ENCODE assay signal across 17 cellular contexts in the genomic region with DNA sequence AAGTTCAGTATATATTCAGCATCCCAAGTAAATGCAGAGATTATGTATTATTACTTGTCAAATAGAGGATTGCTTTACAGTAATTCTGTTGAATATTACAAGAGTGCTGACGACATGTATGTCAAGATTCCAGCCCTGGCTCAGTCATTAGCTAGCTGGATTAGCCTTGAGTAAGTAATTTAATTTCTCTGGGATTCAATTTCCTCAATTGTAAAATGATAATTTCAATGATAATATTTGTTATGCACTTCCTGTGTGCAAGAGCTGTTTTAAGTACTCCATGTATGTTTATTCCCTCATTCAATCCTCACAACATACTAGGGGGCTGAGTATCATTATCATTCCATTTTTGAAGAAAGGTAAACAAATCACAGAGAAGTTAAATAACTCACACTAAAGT. TPM values are rescaled to one million over a fixed set of nuclear protein-coding genes. Genes with fewer than 3 reads are reported as not detected.
DNase-seq lines count a peak whose midpoint lies in the region; ATAC-seq, FAIRE-seq and TF ChIP-seq lines count a peak whose summit lies in the region.
"Had no signal": no experiment of that assay in that cellular context is flagged by ENCODE, and none has a peak within 500 bp of the region (broad histone marks: within the 10 kb centered on the region; RNA-seq: fewer than 3 reads in every experiment).

No MANE protein-coding gene starts in this region.

- H3K9me3 Mint-ChIP-seq in astrocyte (ENCODE audit: unreplicated experiment): no peaks in the 10 kb centered on the region

- no peak for ATAC-seq in foreskin keratinocyte

- H3K4me3 ChIP-seq in HEK293 (ENCODE audit: low read depth, low read length) (no peak overlapping the region), OCI-LY1 (ENCODE audit: low read depth, low read length, poor library complexity, severe bottlenecking) (no peak overlapping the region), astrocyte (ENCODE audit: insufficient read depth, low read depth, low read length) (no peak overlapping the region)
- H3K4me3 ChIP-seq: BLaER1 treated with 17β-estradiol and CSF1 and Interleukin-3, amounts not matched to agents 10 nM and 100 nM; HAP-1 had no signal

- H3K9me3 ChIP-seq in HEK293 (ENCODE audit: control insufficient read depth, insufficient read depth, low read depth, low read length): no peaks in the 10 kb centered on the region
- 0 out of 2 replicates have a peak, but pooled peaks cover 3% of the 10 kb centered on the region for H3K9me3 ChIP-seq in OCI-LY1 (ENCODE audit: low read length)
- H3K9me3 ChIP-seq in astrocyte (ENCODE audit: insufficient read depth, low read depth, low read length): no peaks in the 10 kb centered on the region
- H3K9me3 ChIP-seq: HAP-1 had no signal

- H3K4me2 ChIP-seq in OCI-LY1 (ENCODE audit: low read length) (no peak overlapping the region), astrocyte (ENCODE audit: low read length) (no peak overlapping the region)
- H3K4me2 ChIP-seq: BLaER1 treated with 17β-estradiol and CSF1 and Interleukin-3, amounts not matched to agents 10 nM and 100 nM had no signal

- intact Hi-C loops in posterior cingulate gyrus (cut with DNase I): no loop called here

- H3K36me3 Mint-ChIP-seq in astrocyte (ENCODE audit: low read depth, unreplicated experiment): no peaks in the 10 kb centered on the region
- H3K36me3 Mint-ChIP-seq: CD4-positive, CD25-positive, alpha-beta regulatory T cell had no signal

- POLR2A ChIA-PET in HEK293 (lab: Yijun Ruan, JAX): no interaction called here

- no peaks in the 10 kb centered on the region for H3K27me3 Mint-ChIP-seq in astrocyte (ENCODE audit: low read depth, unreplicated experiment)

- peaks cover 21% of the 10 kb centered on the region for H3K4me1 Mint-ChIP-seq in astrocyte (ENCODE audit: low read depth, unreplicated experiment)
- H3K4me1 Mint-ChIP-seq: CD4-positive, CD25-positive, alpha-beta regulatory T cell had no signal

- H3K27ac ChIP-seq in HEK293 (ENCODE audit: extremely low read depth, low read depth, low read length) (no peak overlapping the region), OCI-LY1 (ENCODE audit: low read depth, low read length, poor library complexity, severe bottlenecking) (peak overlapping the region; percentile 19), astrocyte (ENCODE audit: low read depth, low read length) (no peak overlapping the region), foreskin keratinocyte (no peak overlapping the region)
- H3K27ac ChIP-seq: BLaER1 treated with 17β-estradiol and CSF1 and Interleukin-3, amounts not matched to agents 10 nM and 100 nM had no signal

- H3K36me3 ChIP-seq in HEK293 (ENCODE audit: control insufficient read depth in 2 of 2, insufficient read depth in 1 of 2, low read length in 2 of 2) (no peaks in the 10 kb centered on the region), OCI-LY1 (ENCODE audit: insufficient read depth, low read length) (peaks cover 8% of the 10 kb centered on the region), astrocyte (ENCODE audit: insufficient read depth, low read length) (no peaks in the 10 kb centered on the region)
- H3K36me3 ChIP-seq: HAP-1 had no signal

- peaks cover 47% of the 10 kb centered on the region for H3K79me2 ChIP-seq in OCI-LY1 (ENCODE audit: insufficient read depth, low read length)
- peaks cover 79% of the 10 kb centered on the region for H3K79me2 ChIP-seq in astrocyte (ENCODE audit: insufficient read depth, low read length)

- H3K27ac Mint-ChIP-seq in astrocyte (ENCODE audit: unreplicated experiment): no peak overlapping the region
- H3K27ac Mint-ChIP-seq: CD4-positive, CD25-positive, alpha-beta regulatory T cell; HFFc6 had no signal

- CTCF ChIA-PET in HEK293 (lab: Yijun Ruan, JAX): interaction anchor here (0.7 kb wide), 1 partner anchor 11 kb away, joined by 3 read pairs; no protein-coding TSS in a partner anchor

- peak; percentile 5 for DNase-seq in NCI-H2029 treated with DMSO at 0.1 percent for 48 hours (lab: John Stamatoyannopoulos, UW)
- no peak for DNase-seq in NCI-H2029 (lab: John Stamatoyannopoulos, UW)
- DNase-seq in astrocyte (ENCODE audit: low read depth): no peak
- no peak for DNase-seq in foreskin keratinocyte
- DNase-seq in posterior cingulate gyrus: no peak
- DNase-seq in EL: no peak
- DNase-seq: 8988T; AML-193; CD4-positive, CD25-positive, alpha-beta regulatory T cell; DMS79 treated with DMSO at 0.1 percent for 48 hours; GDM1; HFFc6 had no signal

- H2AFZ ChIP-seq in OCI-LY1 (ENCODE audit: low read length): no peak overlapping the region
- H2AFZ ChIP-seq in astrocyte (ENCODE audit: low read depth, low read length): no peak overlapping the region

- peak; percentile 45 for FAIRE-seq in astrocyte (lab: Jason Lieb, UNC)
- FAIRE-seq: H1 had no signal

- no peak overlapping the region for H3K4me3 Mint-ChIP-seq in astrocyte (ENCODE audit: unreplicated experiment)
- H3K4me3 Mint-ChIP-seq: CD4-positive, CD25-positive, alpha-beta regulatory T cell; HFFc6 had no signal

- H3K9ac ChIP-seq in OCI-LY1 (ENCODE audit: low read length): no peak overlapping the region
- no peak overlapping the region for H3K9ac ChIP-seq in astrocyte (ENCODE audit: low read length)
- H3K9ac ChIP-seq: BLaER1 treated with 17β-estradiol and CSF1 and Interleukin-3, amounts not matched to agents 10 nM and 100 nM had no signal

- H3K4me1 ChIP-seq in HEK293 (ENCODE audit: control insufficient read depth, insufficient read depth, low read length): peaks cover 37% of the 10 kb centered on the region
- peaks cover 75% of the 10 kb centered on the region for H3K4me1 ChIP-seq in OCI-LY1 (ENCODE audit: insufficient read depth, low read length, severe bottlenecking)
- H3K4me1 ChIP-seq in astrocyte (ENCODE audit: insufficient read depth, low read length): peaks cover 9% of the 10 kb centered on the region
- no peaks in the 10 kb centered on the region for H3K4me1 ChIP-seq in foreskin keratinocyte

- TF ChIP-seq CTCF in HEK293 (tag by site-specific recombination; IDR thresholded peaks at IDR 0.05) (no peak), OCI-LY1 (IDR thresholded peaks at IDR 0.05; ENCODE audit: low read length) (no peak), astrocyte (IDR thresholded peaks at IDR 0.05; ENCODE audit: insufficient read depth, low read depth, low read length) (no peak), foreskin keratinocyte (conservative IDR thresholded peaks at IDR 0.05) (no peak)

- no peaks in the 10 kb centered on the region for H3F3A ChIP-seq in OCI-LY1 (ENCODE audit: insufficient read depth, low read length)

- H3K27me3 ChIP-seq in OCI-LY1 (ENCODE audit: insufficient read depth, low read length) (no peaks in the 10 kb centered on the region), astrocyte (ENCODE audit: insufficient read depth, low read length) (no peaks in the 10 kb centered on the region), foreskin keratinocyte (no peaks in the 10 kb centered on the region)
- H3K27me3 ChIP-seq: BLaER1 treated with 17β-estradiol and CSF1 and Interleukin-3, amounts not matched to agents 10 nM and 100 nM had no signal

- no peaks in the 10 kb centered on the region for H4K20me1 ChIP-seq in OCI-LY1 (ENCODE audit: insufficient read depth, low read length)
- H4K20me1 ChIP-seq in astrocyte (ENCODE audit: insufficient read depth, low read length): peaks cover 27% of the 10 kb centered on the region

- no peaks in the 10 kb centered on the region for H3K9me2 ChIP-seq in OCI-LY1 (ENCODE audit: low read depth, low read length)

TF ChIP-seq in HEK293, 187 proteins besides CTCF, POLR2A, EP300 and RAD21 (continues in another document):
- TF ChIP-seq, protein P1, sequence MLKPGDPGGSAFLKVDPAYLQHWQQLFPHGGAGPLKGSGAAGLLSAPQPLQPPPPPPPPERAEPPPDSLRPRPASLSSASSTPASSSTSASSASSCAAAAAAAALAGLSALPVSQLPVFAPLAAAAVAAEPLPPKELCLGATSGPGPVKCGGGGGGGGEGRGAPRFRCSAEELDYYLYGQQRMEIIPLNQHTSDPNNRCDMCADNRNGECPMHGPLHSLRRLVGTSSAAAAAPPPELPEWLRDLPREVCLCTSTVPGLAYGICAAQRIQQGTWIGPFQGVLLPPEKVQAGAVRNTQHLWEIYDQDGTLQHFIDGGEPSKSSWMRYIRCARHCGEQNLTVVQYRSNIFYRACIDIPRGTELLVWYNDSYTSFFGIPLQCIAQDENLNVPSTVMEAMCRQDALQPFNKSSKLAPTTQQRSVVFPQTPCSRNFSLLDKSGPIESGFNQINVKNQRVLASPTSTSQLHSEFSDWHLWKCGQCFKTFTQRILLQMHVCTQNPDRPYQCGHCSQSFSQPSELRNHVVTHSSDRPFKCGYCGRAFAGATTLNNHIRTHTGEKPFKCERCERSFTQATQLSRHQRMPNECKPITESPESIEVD (tag by site-specific recombination; IDR thresholded peaks at IDR 0.05): 0 out of 2 replicates have a peak, but pooled peaks have one; percentile 8
- TF ChIP-seq, protein P2, sequence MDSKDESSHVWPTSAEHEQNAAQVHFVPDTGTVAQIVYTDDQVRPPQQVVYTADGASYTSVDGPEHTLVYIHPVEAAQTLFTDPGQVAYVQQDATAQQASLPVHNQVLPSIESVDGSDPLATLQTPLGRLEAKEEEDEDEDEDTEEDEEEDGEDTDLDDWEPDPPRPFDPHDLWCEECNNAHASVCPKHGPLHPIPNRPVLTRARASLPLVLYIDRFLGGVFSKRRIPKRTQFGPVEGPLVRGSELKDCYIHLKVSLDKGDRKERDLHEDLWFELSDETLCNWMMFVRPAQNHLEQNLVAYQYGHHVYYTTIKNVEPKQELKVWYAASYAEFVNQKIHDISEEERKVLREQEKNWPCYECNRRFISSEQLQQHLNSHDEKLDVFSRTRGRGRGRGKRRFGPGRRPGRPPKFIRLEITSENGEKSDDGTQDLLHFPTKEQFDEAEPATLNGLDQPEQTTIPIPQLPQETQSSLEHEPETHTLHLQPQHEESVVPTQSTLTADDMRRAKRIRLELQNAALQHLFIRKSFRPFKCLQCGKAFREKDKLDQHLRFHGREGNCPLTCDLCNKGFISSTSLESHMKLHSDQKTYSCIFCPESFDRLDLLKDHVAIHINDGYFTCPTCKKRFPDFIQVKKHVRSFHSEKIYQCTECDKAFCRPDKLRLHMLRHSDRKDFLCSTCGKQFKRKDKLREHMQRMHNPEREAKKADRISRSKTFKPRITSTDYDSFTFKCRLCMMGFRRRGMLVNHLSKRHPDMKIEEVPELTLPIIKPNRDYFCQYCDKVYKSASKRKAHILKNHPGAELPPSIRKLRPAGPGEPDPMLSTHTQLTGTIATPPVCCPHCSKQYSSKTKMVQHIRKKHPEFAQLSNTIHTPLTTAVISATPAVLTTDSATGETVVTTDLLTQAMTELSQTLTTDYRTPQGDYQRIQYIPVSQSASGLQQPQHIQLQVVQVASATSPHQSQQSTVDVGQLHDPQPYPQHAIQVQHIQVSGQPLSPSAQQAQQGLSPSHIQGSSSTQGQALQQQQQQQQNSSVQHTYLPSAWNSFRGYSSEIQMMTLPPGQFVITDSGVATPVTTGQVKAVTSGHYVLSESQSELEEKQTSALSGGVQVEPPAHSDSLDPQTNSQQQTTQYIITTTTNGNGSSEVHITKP (tag by site-specific recombination; IDR thresholded peaks at IDR 0.05): 0 out of 2 replicates have a peak, but pooled peaks have one; percentile 13

RNA-seq across cellular contexts. Expression of gene TCF4, which starts 44.0 kb away (rescaled TPM):
- total RNA-seq in astrocyte (105 and 115 TPM in 2 replicates), foreskin keratinocyte (7.3 and 7.5 TPM in 2 replicates)
- polyA plus RNA-seq in foreskin keratinocyte: 0.88 and 1.1 TPM in 2 replicates

Comparison
In these comparisons a context has a peak if more than half of its experiments do, and no peak if none do; other contexts are left out.
1. RNA of gene TCF4, which starts 44.0 kb away (total RNA-seq): 105 to 115 TPM in astrocyte; 7.3 to 7.5 TPM in foreskin keratinocyte; every median in the first group is over 10 times any median in the second.